In the genomic region with DNA sequence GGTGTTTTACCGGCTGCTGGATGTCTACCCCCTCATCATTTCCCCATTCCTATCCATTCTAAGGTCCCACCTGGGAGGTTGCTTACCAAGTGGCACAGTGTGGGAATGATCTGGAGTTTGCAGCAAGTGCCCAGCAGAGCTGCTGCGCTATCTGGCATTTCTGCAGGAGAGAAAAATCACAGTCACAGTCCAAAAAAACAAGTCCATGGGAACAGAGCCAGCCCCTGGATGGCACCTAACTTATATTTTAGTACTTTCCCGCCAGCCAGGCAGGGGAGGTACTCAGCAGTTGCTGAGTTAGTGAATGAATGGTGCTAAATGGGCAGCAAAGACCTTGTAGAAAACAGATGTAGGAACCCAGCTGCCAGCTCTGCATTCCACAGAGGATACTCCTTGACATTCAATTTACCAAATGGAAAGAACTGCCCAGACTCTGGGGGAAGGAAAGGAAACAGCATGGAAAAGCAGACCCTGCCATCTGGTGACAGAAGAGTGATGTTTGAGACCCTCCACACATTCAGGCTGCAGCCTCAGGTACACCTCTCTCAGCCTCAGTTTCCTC, we compare ENCODE assay signal across 21 cellular contexts. TPM values are rescaled to one million over a fixed set of nuclear protein-coding genes. Genes with fewer than 3 reads are reported as not detected.
DNase-seq lines count a peak whose midpoint lies in the region; ATAC-seq and TF ChIP-seq lines count a peak whose summit lies in the region.
"Had no signal": no experiment of that assay in that cellular context is flagged by ENCODE, and none has a peak within 500 bp of the region (broad histone marks: within the 10 kb centered on the region; RNA-seq: fewer than 3 reads in every experiment).

No MANE protein-coding gene starts in this region.

- H3K27ac ChIP-seq in left lung: no peak overlapping the region
- H3K27ac ChIP-seq: breast epithelium, heart right ventricle, thoracic aorta had no signal

- H3K4me3 Mint-ChIP-seq in glutamatergic neuron (ENCODE audit: unreplicated experiment): peak overlapping the region; percentile 43
- H3K4me3 Mint-ChIP-seq: CD4-positive, CD25-positive, alpha-beta regulatory T cell; natural killer cell treated with Interleukin-12 subunit alpha and Interleukin-12 subunit beta and Interleukin-15 and Interleukin-18, amount 100 ng/mL, for 72 hours; T-cell had no signal

- DNase-seq in left ventricle myocardium superior (no peak), Right ventricle myocardium superior (no peak), amniotic epithelial cell (ENCODE audit: low read depth) (peak; percentile 55), glutamatergic neuron (no peak), H4 (ENCODE audit: low spot score) (no peak), NCI-H510A treated with DMSO at 0.1 percent for 48 hours (lab: John Stamatoyannopoulos, UW) (no peak), COR-L47 (lab: John Stamatoyannopoulos, UW) (no peak), left lung (no peak)
- DNase-seq: activated CD4-positive, alpha-beta T cell treated with anti-CD3 and anti-CD28 coated beads, Interleukin-2, amount 50 U/mL, for 4 hours; activated naive CD4-positive, alpha-beta T cell treated with anti-CD3 and anti-CD28 coated beads, Interleukin-2, amount 50 U/mL, for 16 hours; activated T-cell treated with anti-CD3 and anti-CD28 coated beads for 4 hours; CD4-positive, CD25-positive, alpha-beta regulatory T cell; heart right ventricle; NCI-H2227 treated with DMSO at 0.1 percent for 48 hours; NK-92 treated with Interleukin-12 subunit alpha and Interleukin-12 subunit beta, amount 100 ng/mL, for 24 hours; psoas muscle; stimulated activated CD4-positive, alpha-beta T cell treated with anti-CD3 and anti-CD28 coated beads, Interleukin-12 subunit alpha, Interleukin-12 subunit beta, amount 100 ng/mL, for 4 hours; T-cell had no signal

- no peaks in the 10 kb centered on the region for H3K9me3 ChIP-seq in left lung
- H3K9me3 ChIP-seq: breast epithelium, heart right ventricle, psoas muscle, thoracic aorta had no signal

- intact Hi-C loops in left ventricle myocardium superior (cut with micrococcal nuclease): no loop called here
- intact Hi-C loops in Right ventricle myocardium superior (cut with DNase I): no loop called here
- intact Hi-C loops in left lung (cut with DNase I): no loop called here

- peaks cover 68% of the 10 kb centered on the region for H3K4me1 Mint-ChIP-seq in glutamatergic neuron (ENCODE audit: low read depth, unreplicated experiment)
- H3K4me1 Mint-ChIP-seq: CD4-positive, CD25-positive, alpha-beta regulatory T cell had no signal

- H3K36me3 Mint-ChIP-seq in glutamatergic neuron (ENCODE audit: unreplicated experiment): no peaks in the 10 kb centered on the region
- H3K36me3 Mint-ChIP-seq: natural killer cell treated with Interleukin-12 subunit alpha and Interleukin-12 subunit beta and Interleukin-15 and Interleukin-18, amount 100 ng/mL, for 72 hours had no signal

- H3K27ac Mint-ChIP-seq in glutamatergic neuron (ENCODE audit: unreplicated experiment): peak overlapping the region; percentile 81
- H3K27ac Mint-ChIP-seq: CD4-positive, CD25-positive, alpha-beta regulatory T cell; natural killer cell treated with Interleukin-12 subunit alpha and Interleukin-12 subunit beta and Interleukin-15 and Interleukin-18, amount 100 ng/mL, for 72 hours; T-cell had no signal

- no peak for TF ChIP-seq CTCF in glutamatergic neuron (IDR thresholded peaks at IDR 0.05; ENCODE audit: partially characterized antibody, unreplicated experiment)
- TF ChIP-seq CTCF in left lung (IDR thresholded peaks at IDR 0.05): no peak

- peaks cover 7% of the 10 kb centered on the region for H3K27me3 Mint-ChIP-seq in glutamatergic neuron (ENCODE audit: unreplicated experiment)
- H3K27me3 Mint-ChIP-seq: CD4-positive, CD25-positive, alpha-beta regulatory T cell; natural killer cell treated with Interleukin-12 subunit alpha and Interleukin-12 subunit beta and Interleukin-15 and Interleukin-18, amount 100 ng/mL, for 72 hours; T-cell had no signal

- H3K4me3 ChIP-seq in left lung: no peak overlapping the region
- H3K4me3 ChIP-seq: breast epithelium, heart right ventricle, psoas muscle, thoracic aorta had no signal

- H3K9me3 Mint-ChIP-seq in glutamatergic neuron (ENCODE audit: unreplicated experiment): peaks cover 7% of the 10 kb centered on the region
- H3K9me3 Mint-ChIP-seq: CD4-positive, CD25-positive, alpha-beta regulatory T cell; natural killer cell treated with Interleukin-12 subunit alpha and Interleukin-12 subunit beta and Interleukin-15 and Interleukin-18, amount 100 ng/mL, for 72 hours; T-cell had no signal

- no peaks in the 10 kb centered on the region for H3K36me3 ChIP-seq in left lung
- H3K36me3 ChIP-seq: breast epithelium, thoracic aorta had no signal

- H3K4me1 ChIP-seq in left lung: no peaks in the 10 kb centered on the region

- ATAC-seq in left ventricle myocardium superior: peak; percentile 10
- ATAC-seq in Right ventricle myocardium superior (ENCODE audit: poor library complexity): no peak
- ATAC-seq in left lung: no peak
- ATAC-seq: natural killer cell treated with Interleukin-12 subunit alpha and Interleukin-12 subunit beta and Interleukin-15 and Interleukin-18, amount 100 ng/mL, for 72 hours; T-cell had no signal

- peaks cover 0 to 3% of the 10 kb centered on the region in 2 donors for H3K27me3 ChIP-seq in left lung
- H3K27me3 ChIP-seq: breast epithelium, heart right ventricle had no signal

RNA-seq across cellular contexts. Expression of a gene that starts 54.5 kb away (rescaled TPM):
- total RNA-seq in left ventricle myocardium superior (5.3 TPM), Right ventricle myocardium superior (3.5 TPM), glutamatergic neuron (ENCODE audit: unreplicated experiment) (12.7 TPM), left lung (10 to 100 TPM in 1 of 2 donors, 1 to 10 TPM in 1; 8.3 to 13.1 TPM)
- total RNA-seq in H4 (2014; rRNA removed; shearing (Covaris generic)): 19.8 and 24.4 TPM in 2 replicates
- total RNA-seq: CD4-positive, CD25-positive, alpha-beta regulatory T cell had no signal
